Comparison of ENCODE assay signal across 27 cellular contexts in genomic region chr19:13286195-13286985, GRCh38.
"Had no signal": no experiment of that assay in that cellular context is flagged by ENCODE, and none has a peak within 500 bp of the region (broad histone marks: within the 10 kb centered on the region; RNA-seq: fewer than 3 reads in every experiment).

No MANE protein-coding gene starts in this region.

- H3K4me2 ChIP-seq: smooth muscle cell had no signal

- H2AFZ ChIP-seq: parathyroid adenoma had no signal

- H3K27me3 ChIP-seq: testis, vagina had no signal

- H3K79me2 ChIP-seq: parathyroid adenoma had no signal

- H3K9me3 ChIP-seq: neutrophil, psoas muscle, spleen, suprapubic skin, testis, tibial artery, transverse colon, vagina had no signal

- H3K9ac ChIP-seq: parathyroid adenoma had no signal

- DNase-seq: naive thymus-derived CD4-positive, alpha-beta T cell; natural killer cell; nucleus accumbens; psoas muscle; right cardiac atrium; spleen; stimulated activated CD4-positive, alpha-beta T cell treated with anti-CD3 and anti-CD28 coated beads, Interleukin-12 subunit alpha, Interleukin-12 subunit beta, amount 100 ng/mL, for 4 hours; stimulated activated CD4-positive, alpha-beta T cell treated with anti-CD3 and anti-CD28 coated beads, Interleukin-1b, Interleukin-23, amount 100 ng/mL, for 48 hours; stimulated activated CD4-positive, alpha-beta T cell treated with anti-CD3 and anti-CD28 coated beads, Interleukin-4, amount 100 ng/mL, for 1 hour; stimulated activated CD4-positive, alpha-beta T cell treated with anti-CD3 and anti-CD28 coated beads, Interleukin-4, amount 100 ng/mL, for 4 hours; stimulated activated CD8-positive, alpha-beta memory T cell treated with anti-CD3 and anti-CD28 coated beads, Interleukin-4, amount 100 ng/mL, for 48 hours; stimulated activated naive CD4-positive, alpha-beta T cell; stimulated activated naive CD8-positive, alpha-beta T cell treated with anti-CD3 and anti-CD28 coated beads, Interleukin-15, amount 100 ng/mL, for 72 hours; stimulated activated naive CD8-positive, alpha-beta T cell treated with anti-CD3 and anti-CD28 coated beads, Interleukin-15, Interleukin-2, amounts not matched to agents 100 U/mL and 50 U/mL, for 24 hours; substantia nigra; testis; tibial artery; transverse colon had no signal

- H3K4me1 ChIP-seq: parathyroid adenoma, psoas muscle, spleen, suprapubic skin, testis, transverse colon, vagina had no signal

- ATAC-seq: naive thymus-derived CD4-positive, alpha-beta T cell; natural killer cell; psoas muscle; right cardiac atrium; sciatic nerve; stimulated activated memory B cell treated with anti-CD40 and anti-IgM and Interleukin-4, amounts not matched to agents 10 μg/mL and 1 μg/mL and 100 μg/mL, for 72 hours; stimulated activated naive CD8-positive, alpha-beta T cell treated with anti-CD3 and anti-CD28 coated beads, Interleukin-15, amount 100 ng/mL, for 72 hours; stimulated activated naive CD8-positive, alpha-beta T cell treated with anti-CD3 and anti-CD28 coated beads, Interleukin-15, Interleukin-2, amounts not matched to agents 100 U/mL and 50 U/mL, for 24 hours had no signal

- H3K27ac ChIP-seq: neutrophil, parathyroid adenoma, psoas muscle, skin epidermis, spleen, suprapubic skin, testis, tibial artery, transverse colon, vagina had no signal

- FAIRE-seq: urothelium cell line had no signal

- H3K36me3 ChIP-seq: neutrophil, spleen, suprapubic skin, tibial artery, transverse colon, vagina had no signal

- H3K4me3 ChIP-seq: psoas muscle, skin epidermis, smooth muscle cell, spleen, suprapubic skin, testis, tibial artery, transverse colon, vagina had no signal
